In the genomic region with DNA sequence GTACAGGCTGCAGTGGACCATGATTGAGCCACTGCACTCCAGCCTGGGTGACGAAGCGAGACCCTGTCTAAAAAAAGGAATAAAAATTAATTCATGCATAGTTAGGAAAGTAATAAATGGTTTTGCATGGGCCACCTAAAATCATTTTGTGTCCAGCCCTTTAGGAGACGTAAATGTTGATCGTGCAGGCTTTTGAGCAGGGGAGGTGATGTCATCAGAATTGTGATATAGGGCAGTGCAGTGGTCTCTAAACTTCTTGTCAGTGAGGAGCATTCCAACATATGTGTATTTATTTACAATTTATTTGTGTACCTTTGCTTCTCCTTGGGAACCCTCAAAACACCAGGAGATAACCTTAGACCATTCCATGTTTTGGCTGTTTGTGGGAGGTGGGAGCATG, we compare ENCODE assay signal across 15 cellular contexts. TPM values are rescaled to one million over a fixed set of nuclear protein-coding genes. Genes with fewer than 3 reads are reported as not detected.
DNase-seq lines count a peak whose midpoint lies in the region; ATAC-seq and TF ChIP-seq lines count a peak whose summit lies in the region.
"Had no signal": no experiment of that assay in that cellular context is flagged by ENCODE, and none has a peak within 500 bp of the region (broad histone marks: within the 10 kb centered on the region; RNA-seq: fewer than 3 reads in every experiment).

No MANE protein-coding gene starts in this region.

- H3K36me3 ChIP-seq in CD4-positive, alpha-beta memory T cell (ENCODE audit: insufficient read depth, low read length) = no peaks in the 10 kb centered on the region
- H3K36me3 ChIP-seq in PC-9 (ENCODE audit: low read depth) = no peaks in the 10 kb centered on the region
- H3K36me3 ChIP-seq: gastroesophageal sphincter had no signal

- no peak overlapping the region for H4K5ac ChIP-seq in H9 (ENCODE audit: insufficient read length, low read depth, low read length)

- CTCF ChIA-PET in CD4-positive, alpha-beta memory T cell (lab: Charles Lee; ENCODE audit: partially characterized antibody) = interaction anchor here (0.7 kb wide), 1 partner anchor 100 kb away, joined by 3 read pairs; no protein-coding TSS in a partner anchor
- CTCF ChIA-PET in PC-9 (lab: Charles Lee) = interaction anchor here (0.6 to 0.7 kb wide), 3 partner anchors 19 to 310 kb away, joined by 3 to 7 read pairs (median 3); no protein-coding TSS in a partner anchor

- H2BK120ac ChIP-seq in H9 (ENCODE audit: low read depth, low read length, poor library complexity, severe bottlenecking) = no peak overlapping the region

- H2AK5ac ChIP-seq in H9 (ENCODE audit: insufficient read length, low read length) = no peak overlapping the region

- H3K4me1 ChIP-seq in CD4-positive, alpha-beta memory T cell (ENCODE audit: insufficient read depth, low read length) = peaks cover 38% of the 10 kb centered on the region
- H3K4me1 ChIP-seq in H9 (ENCODE audit: insufficient read depth, low read length) (no peaks in the 10 kb centered on the region; the same call in 1 of the 2 replicates), PC-9 (replicated peaks; ENCODE audit: insufficient read depth) (peaks cover 29% of the 10 kb centered on the region)

- no peak overlapping the region for H3K14ac ChIP-seq in H9 (ENCODE audit: insufficient read depth, low read length)

- DNase-seq in CD4-positive, alpha-beta memory T cell = no peak
- DNase-seq in activated naive CD8-positive, alpha-beta T cell treated with anti-CD3 and anti-CD28 coated beads, Interleukin-2, amount 10 ng/mL, durations not matched to agents 7 days and 5 days = no peak
- no peak for DNase-seq in H9
- DNase-seq in NCI-H1092 (lab: John Stamatoyannopoulos, UW) = no peak
- no peak for DNase-seq in PC-9
- DNase-seq: endodermal cell, IMR-90, NCI-H1436, substantia nigra had no signal

- ATAC-seq in activated naive CD8-positive, alpha-beta T cell treated with anti-CD3 and anti-CD28 coated beads, Interleukin-2, amount 10 ng/mL, durations not matched to agents 7 days and 5 days (ENCODE audit: low read depth) = no peak
- ATAC-seq in GM18861 (IDR thresholded peaks at IDR 0.05; ENCODE audit: unreplicated experiment) = no peak
- ATAC-seq: body of pancreas, gastroesophageal sphincter had no signal

- no peaks in the 10 kb centered on the region for H3K27me3 Mint-ChIP-seq in CD4-positive, alpha-beta memory T cell
- H3K27me3 Mint-ChIP-seq in IgD-negative memory B cell (no peaks in the 10 kb centered on the region), nephron (ENCODE audit: low read depth) (no peaks in the 10 kb centered on the region), H9 (ENCODE audit: low read depth) (no peaks in the 10 kb centered on the region)
- no peaks in the 10 kb centered on the region for H3K27me3 Mint-ChIP-seq in activated naive CD8-positive, alpha-beta T cell treated with anti-CD3 and anti-CD28 coated beads, Interleukin-2, amount 10 ng/mL, durations not matched to agents 7 days and 5 days

- H3K23me2 ChIP-seq in H9 (ENCODE audit: insufficient read length, low read depth, low read length, poor library complexity, severe bottlenecking) = peaks cover 15% of the 10 kb centered on the region

- H3K79me1 ChIP-seq in H9 (ENCODE audit: insufficient read depth, low read depth, low read length, poor library complexity, severe bottlenecking) = no peaks in the 10 kb centered on the region

- H3K4me2 ChIP-seq in H9 (ENCODE audit: insufficient read depth, insufficient read length, low read length) (no peak overlapping the region), PC-9 (no peak overlapping the region)

- H3K9ac ChIP-seq in H9 (ENCODE audit: extremely low read depth, insufficient read length, low read length) = no peak overlapping the region

- H3K27ac ChIP-seq in CD4-positive, alpha-beta memory T cell (ENCODE audit: low read depth, low read length) = peak overlapping the region; percentile 39
- H3K27ac ChIP-seq in H9 (ENCODE audit: insufficient read length, low read depth, low read length) (no peak overlapping the region), PC-9 (no peak overlapping the region)
- H3K27ac ChIP-seq: body of pancreas, gastroesophageal sphincter had no signal

- H3K27ac Mint-ChIP-seq in CD4-positive, alpha-beta memory T cell = peak overlapping the region; percentile 81 to 93 (median 92)
- H3K27ac Mint-ChIP-seq in IgD-negative memory B cell = peak overlapping the region; percentile 62 to 99 (median 63)
- peak overlapping the region; percentile 78 for H3K27ac Mint-ChIP-seq in activated naive CD8-positive, alpha-beta T cell treated with anti-CD3 and anti-CD28 coated beads, Interleukin-2, amount 10 ng/mL, durations not matched to agents 7 days and 5 days
- peak overlapping the region in 2 of 3 experiments; percentile 46 to 77 for H3K27ac Mint-ChIP-seq in nephron
- no peak overlapping the region for H3K27ac Mint-ChIP-seq in H9
- H3K27ac Mint-ChIP-seq: endodermal cell had no signal

- H3K4me3 Mint-ChIP-seq in CD4-positive, alpha-beta memory T cell = peak overlapping the region in 7 of 8 donors; percentile 69 to 92 (median 75)
- peak overlapping the region; percentile 34 to 96 (median 76) for H3K4me3 Mint-ChIP-seq in IgD-negative memory B cell
- peak overlapping the region; percentile 89 for H3K4me3 Mint-ChIP-seq in activated naive CD8-positive, alpha-beta T cell treated with anti-CD3 and anti-CD28 coated beads, Interleukin-2, amount 10 ng/mL, durations not matched to agents 7 days and 5 days
- peak overlapping the region; percentile 66 to 98 (median 94) for H3K4me3 Mint-ChIP-seq in nephron
- peak overlapping the region in 1 of 2 experiments; percentile 15; a peak in 2 of 5 replicates for H3K4me3 Mint-ChIP-seq in H9
- H3K4me3 Mint-ChIP-seq: CD14-positive monocyte, endodermal cell had no signal

- no peak for TF ChIP-seq CTCF in nephron (IDR thresholded peaks at IDR 0.05; ENCODE audit: unreplicated experiment in 3 of 3)
- TF ChIP-seq CTCF in H9 (conservative IDR thresholded peaks at IDR 0.05) = no peak
- no peak for TF ChIP-seq CTCF in PC-9 (conservative IDR thresholded peaks at IDR 0.05)

- no peak overlapping the region for H2BK12ac ChIP-seq in H9 (ENCODE audit: insufficient read length, low read depth, low read length)

- no peak overlapping the region for H3K4me3 ChIP-seq in CD4-positive, alpha-beta memory T cell (ENCODE audit: low read length in 2 of 2)
- H3K4me3 ChIP-seq in PC-9 = no peak overlapping the region
- H3K4me3 ChIP-seq: body of pancreas, gastroesophageal sphincter had no signal

- peaks cover 28 to 66% (median 47%) of the 10 kb centered on the region in 4 donors for H3K4me1 Mint-ChIP-seq in CD4-positive, alpha-beta memory T cell
- H3K4me1 Mint-ChIP-seq in IgD-negative memory B cell = peaks cover 31 to 37% (median 37%) of the 10 kb centered on the region in 3 donors
- H3K4me1 Mint-ChIP-seq in activated naive CD8-positive, alpha-beta T cell treated with anti-CD3 and anti-CD28 coated beads, Interleukin-2, amount 10 ng/mL, durations not matched to agents 7 days and 5 days = peaks cover 37% of the 10 kb centered on the region
- H3K4me1 Mint-ChIP-seq in nephron = peaks cover 40% of the 10 kb centered on the region
- peaks cover 39 to 46% of the 10 kb centered on the region in 2 experiments for H3K4me1 Mint-ChIP-seq in H9

- H3K9me3 ChIP-seq in CD4-positive, alpha-beta memory T cell (ENCODE audit: control insufficient read depth in 1 of 2, low read length in 2 of 2) = no peaks in the 10 kb centered on the region
- no peaks in the 10 kb centered on the region for H3K9me3 ChIP-seq in H9 (ENCODE audit: control insufficient read depth, low read depth, low read length)
- H3K9me3 ChIP-seq in PC-9 (ENCODE audit: insufficient read depth, low read depth) = no peaks in the 10 kb centered on the region
- H3K9me3 ChIP-seq: body of pancreas, gastroesophageal sphincter had no signal

- H4K20me1 ChIP-seq in H9 (ENCODE audit: control insufficient read depth, insufficient read depth, insufficient read length) (peaks cover 6% of the 10 kb centered on the region), PC-9 (ENCODE audit: insufficient read depth) (peaks cover 57% of the 10 kb centered on the region)

- intact Hi-C loops in CD4-positive, alpha-beta memory T cell (cut with micrococcal nuclease) = loop anchor here (5.0 kb wide), 1 partner anchor 37 kb away; a partner anchor contains a TSS
- intact Hi-C loops in PC-9 (cut with micrococcal nuclease; ENCODE audit: unreplicated experiment) = loop anchor here (5.0 kb wide), 1 partner anchor 123 kb away; a partner anchor contains a TSS

- peaks cover 5% of the 10 kb centered on the region for H3F3A ChIP-seq in PC-9 (ENCODE audit: insufficient read depth, low read depth)

- no peaks in the 10 kb centered on the region for H3K27me3 ChIP-seq in CD4-positive, alpha-beta memory T cell (ENCODE audit: insufficient read depth, low read length)
- no peaks in the 10 kb centered on the region for H3K27me3 ChIP-seq in H9 (ENCODE audit: insufficient read depth, low read length)
- H3K27me3 ChIP-seq in PC-9 (ENCODE audit: insufficient read depth, low read depth) = no peaks in the 10 kb centered on the region
- H3K27me3 ChIP-seq: body of pancreas, gastroesophageal sphincter had no signal

- no peak overlapping the region for H3K4ac ChIP-seq in H9 (ENCODE audit: low read depth, low read length)

- H2AFZ ChIP-seq in H9 (ENCODE audit: low read length) = no peak overlapping the region
- H2AFZ ChIP-seq in PC-9 = no peak overlapping the region

- peaks cover 0 to 2% (median 0%) of the 10 kb centered on the region in 8 donors for H3K9me3 Mint-ChIP-seq in CD4-positive, alpha-beta memory T cell
- no peaks in the 10 kb centered on the region for H3K9me3 Mint-ChIP-seq in IgD-negative memory B cell
- no peaks in the 10 kb centered on the region for H3K9me3 Mint-ChIP-seq in activated naive CD8-positive, alpha-beta T cell treated with anti-CD3 and anti-CD28 coated beads, Interleukin-2, amount 10 ng/mL, durations not matched to agents 7 days and 5 days
- H3K9me3 Mint-ChIP-seq in nephron = no peaks in the 10 kb centered on the region
- peaks cover 0 to 2% of the 10 kb centered on the region in 2 experiments; a peak in 1 of 5 replicates for H3K9me3 Mint-ChIP-seq in H9
- H3K9me3 Mint-ChIP-seq: endodermal cell had no signal

- H4K91ac ChIP-seq in H9 (ENCODE audit: insufficient read length, low read depth, low read length) = no peak overlapping the region

- peaks cover 3 to 9% of the 10 kb centered on the region in 2 donors for H3K36me3 Mint-ChIP-seq in CD4-positive, alpha-beta memory T cell
- peaks cover 4% of the 10 kb centered on the region for H3K36me3 Mint-ChIP-seq in IgD-negative memory B cell
- H3K36me3 Mint-ChIP-seq in activated naive CD8-positive, alpha-beta T cell treated with anti-CD3 and anti-CD28 coated beads, Interleukin-2, amount 10 ng/mL, durations not matched to agents 7 days and 5 days = peaks cover 6% of the 10 kb centered on the region
- peaks cover 16% of the 10 kb centered on the region for H3K36me3 Mint-ChIP-seq in nephron (ENCODE audit: low read depth)
- H3K36me3 Mint-ChIP-seq in H9 (ENCODE audit: insufficient read depth in 1 of 3, low read depth in 3 of 3) = peaks cover 11 to 18% (median 17%) of the 10 kb centered on the region in 3 experiments; a peak in 6 of 7 replicates

- H2BK15ac ChIP-seq in H9 (ENCODE audit: low read depth, low read length) = no peak overlapping the region

- POLR2A ChIA-PET in CD4-positive, alpha-beta memory T cell (lab: Charles Lee; ENCODE audit: partially characterized antibody) = no interaction called here
- POLR2A ChIA-PET in activated naive CD8-positive, alpha-beta T cell treated with anti-CD3 and anti-CD28 coated beads, Interleukin-2, amount 10 ng/mL, durations not matched to agents 7 days and 5 days (lab: Charles Lee) = interaction anchor here (0.6 to 1.5 kb wide), 6 partner anchors 27 to 206 kb away, joined by 3 to 5 read pairs (median 4); a partner anchor contains a TSS
- POLR2A ChIA-PET in PC-9 (lab: Charles Lee; ENCODE audit: unreplicated experiment) = interaction anchor here (0.6 kb wide), 1 partner anchor 13 kb away, joined by 9 read pairs; no protein-coding TSS in a partner anchor

- no peak overlapping the region for H2BK5ac ChIP-seq in H9 (ENCODE audit: insufficient read length, low read length)

- H3K23ac ChIP-seq in H9 (ENCODE audit: insufficient read length, low read depth, low read length) = no peak overlapping the region

- BruUV-seq in PC-9 (replicated peaks; lab: Mats Ljungman, UMichigan) = no TSS peak

- no peak overlapping the region for H2BK20ac ChIP-seq in H9 (ENCODE audit: low read depth, low read length, poor library complexity, severe bottlenecking)

- H3K18ac ChIP-seq in H9 (ENCODE audit: insufficient read length, low read depth, low read length) = no peak overlapping the region

- no peaks in the 10 kb centered on the region for H3K9me2 ChIP-seq in PC-9 (ENCODE audit: insufficient read depth)

- no peak overlapping the region for H3K56ac ChIP-seq in H9 (ENCODE audit: insufficient read length, low read depth, low read length)

- H4K8ac ChIP-seq in H9 (replicated peaks; ENCODE audit: insufficient read length, low read depth, low read length) = no peak overlapping the region

- no CpG with 5 or more reads among the region's 4 CpGs for WGBS in H9 (ENCODE audit: extremely low coverage, insufficient read length, low lambda C conversion rate)

- H3K79me2 ChIP-seq in H9 (ENCODE audit: insufficient read depth, low read length) (peaks cover 56% of the 10 kb centered on the region), PC-9 (ENCODE audit: low read depth) (peaks cover 91% of the 10 kb centered on the region)

- no peak overlapping the region for H3T11ph ChIP-seq in H9 (ENCODE audit: low read length)

RNA-seq across cellular contexts. Expression of a gene that starts 3.0 kb away (rescaled TPM):
- 100 to 1,000 TPM in 1 of 2 experiments, 10 to 100 TPM in 1; 94.2 to 118 TPM for total RNA-seq in CD4-positive, alpha-beta memory T cell
- polyA plus RNA-seq in CD4-positive, alpha-beta memory T cell = 10 to 100 TPM in 1 of 2 donors, 1 to 10 TPM in 1; 2.1 to 42.0 TPM
- 18.5 TPM for polyA plus RNA-seq in IgD-negative memory B cell
- total RNA-seq in activated naive CD8-positive, alpha-beta T cell treated with anti-CD3 and anti-CD28 coated beads, Interleukin-2, amount 10 ng/mL, durations not matched to agents 7 days and 5 days = 100 to 1,000 TPM in 1 of 2 experiments, 10 to 100 TPM in 1; 99.9 to 107 TPM
- total RNA-seq in H9 (2021) (245 and 261 TPM in 2 replicates), PC-9 (2021) (128 and 136 TPM in 2 replicates)

RNA-seq across cellular contexts. Expression of a gene that starts 35.3 kb away (rescaled TPM):
- total RNA-seq in CD4-positive, alpha-beta memory T cell = 10 to 100 TPM; 39.6 to 40.9 TPM
- polyA plus RNA-seq in CD4-positive, alpha-beta memory T cell = 10 to 100 TPM; 17.7 to 34.6 TPM
- 31.1 TPM for polyA plus RNA-seq in IgD-negative memory B cell
- 10 to 100 TPM; 29.7 to 31.3 TPM for total RNA-seq in activated naive CD8-positive, alpha-beta T cell treated with anti-CD3 and anti-CD28 coated beads, Interleukin-2, amount 10 ng/mL, durations not matched to agents 7 days and 5 days
- total RNA-seq in H9 (2021) (23.4 and 26.8 TPM in 2 replicates), PC-9 (2021) (22.4 and 26.2 TPM in 2 replicates)

RNA-seq across cellular contexts. Expression of a gene that starts 35.4 kb away (rescaled TPM):
- total RNA-seq in CD4-positive, alpha-beta memory T cell = 10 to 100 TPM; 29.6 TPM
- 10 to 100 TPM; 12.2 to 14.0 TPM for polyA plus RNA-seq in CD4-positive, alpha-beta memory T cell
- polyA plus RNA-seq in IgD-negative memory B cell = 10.2 TPM
- 10 to 100 TPM; 21.7 to 24.7 TPM for total RNA-seq in activated naive CD8-positive, alpha-beta T cell treated with anti-CD3 and anti-CD28 coated beads, Interleukin-2, amount 10 ng/mL, durations not matched to agents 7 days and 5 days
- total RNA-seq in H9 (2021) (58.2 and 60.2 TPM in 2 replicates), PC-9 (2021) (60.2 and 79.8 TPM in 2 replicates)

Comparison
In these comparisons a context has a peak if more than half of its experiments do, and no peak if none do; other contexts are left out.
1. H3K27ac Mint-ChIP-seq: peak in CD4-positive, alpha-beta memory T cell (7 of 7), IgD-negative memory B cell (3 of 3), activated naive CD8-positive, alpha-beta T cell treated with anti-CD3 and anti-CD28 coated beads, Interleukin-2, amount 10 ng/mL, durations not matched to agents 7 days and 5 days (single experiment) and nephron (2 of 3); none in H9 (0 of 3).